Comparison of ENCODE assay signal across 8 cellular contexts in the genomic region with DNA sequence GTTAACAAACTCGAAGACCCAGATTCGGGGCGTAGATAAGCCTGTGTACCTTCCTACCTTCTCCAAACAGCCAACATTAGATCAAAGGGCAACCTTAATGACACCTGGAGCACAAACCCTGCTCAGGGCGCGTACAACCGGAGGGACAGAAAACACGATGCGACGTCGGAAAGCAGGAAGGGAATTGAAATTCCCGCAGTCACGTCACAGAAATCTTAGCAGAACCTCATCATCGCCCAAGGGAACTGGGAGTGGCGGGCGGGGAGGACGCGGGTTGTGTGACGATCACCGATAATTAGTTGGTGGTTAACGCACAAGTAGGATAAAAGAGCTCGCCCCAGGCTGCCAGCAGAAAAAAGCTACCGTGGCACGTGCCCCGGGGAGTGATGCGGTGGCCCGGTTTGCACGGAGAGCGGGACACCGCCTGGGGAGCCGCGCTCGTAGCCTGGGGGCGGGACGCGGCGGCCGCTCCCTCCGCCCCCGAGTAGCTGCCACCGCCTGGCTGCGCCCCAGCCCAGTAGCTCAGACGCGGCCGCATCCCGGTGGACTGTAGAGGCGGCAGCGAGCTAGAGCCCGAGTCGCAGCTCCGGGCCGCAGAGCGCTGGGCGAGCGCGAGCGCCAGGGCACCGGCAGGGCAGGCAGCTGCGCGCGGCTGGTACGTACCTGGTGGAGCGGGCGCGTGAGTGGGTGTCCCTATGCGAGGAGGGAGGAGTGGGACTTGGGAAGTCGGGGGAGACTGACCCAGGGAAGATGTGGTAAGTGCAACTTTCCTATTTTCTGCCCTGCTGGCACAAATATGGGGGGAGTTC. TPM values are rescaled to one million over a fixed set of nuclear protein-coding genes. Genes with fewer than 3 reads are reported as not detected.
DNase-seq lines count a peak whose midpoint lies in the region; ATAC-seq lines count a peak whose summit lies in the region.

Gene PKIB, plus strand, starts transcription at position 525 of the 809 bp plus-strand sequence. CDS start 107,390 bp downstream, outside the sequence.

- DNase-seq in COLO829 (ENCODE audit: low spot score), result peak; percentile 45
- peak; percentile 85 for DNase-seq in NCI-H748 treated with DMSO at 0.1 percent for 48 hours (lab: John Stamatoyannopoulos, UW)
- DNase-seq in activated T-cell treated with anti-CD3 and anti-CD28 coated beads for 24 hours (ENCODE audit: low read depth), result peak; percentile 13
- DNase-seq in stimulated activated naive CD8-positive, alpha-beta T cell treated with anti-CD3 and anti-CD28 coated beads, Interleukin-15, Interleukin-2, amounts not matched to agents 100 U/mL and 50 U/mL, for 24 hours, result peak; percentile 58

- no peaks in the 10 kb centered on the region for H3K9me3 ChIP-seq in mononuclear cell (ENCODE audit: low read depth, low read length)

- peak within 1 kb of the TSS; percentile 34 for H3K4me3 ChIP-seq in mononuclear cell (ENCODE audit: low read length)

- ATAC-seq in GM19468 (IDR thresholded peaks at IDR 0.05; ENCODE audit: extremely low read depth, unreplicated experiment) (peak; percentile 70), HG03558 (IDR thresholded peaks at IDR 0.05; ENCODE audit: extremely low read depth, unreplicated experiment) (peak; percentile 73), esophagus mucosa (peak; percentile 95)
- ATAC-seq in stimulated activated naive CD8-positive, alpha-beta T cell treated with anti-CD3 and anti-CD28 coated beads, Interleukin-15, Interleukin-2, amounts not matched to agents 100 U/mL and 50 U/mL, for 24 hours, result peak; percentile 95

- peaks cover 15% of the 10 kb centered on the region for H3K4me1 ChIP-seq in mononuclear cell (ENCODE audit: insufficient read depth, low read length)

- H3K27me3 ChIP-seq in mononuclear cell (ENCODE audit: insufficient read depth, low read length), result peaks cover 61% of the 10 kb centered on the region

RNA-seq across cellular contexts. Expression of gene PKIB, which starts in this region (rescaled TPM):
- total RNA-seq in esophagus mucosa (0.88 TPM), mononuclear cell (2.1 TPM)

Comparison
In these comparisons a context has a peak if more than half of its experiments do, and no peak if none do; other contexts are left out.
1. Peak in every context shown above with its lines: DNase-seq, ATAC-seq and H3K4me3 ChIP-seq.
2. Peak in ATAC-seq in esophagus mucosa; RNA of the gene not detected or under 1 TPM.
3. DNase-seq: peak in every context shown above with its lines; median percentile 85 in NCI-H748 treated with DMSO at 0.1 percent for 48 hours; 58 in stimulated activated naive CD8-positive, alpha-beta T cell treated with anti-CD3 and anti-CD28 coated beads, Interleukin-15, Interleukin-2, amounts not matched to agents 100 U/mL and 50 U/mL, for 24 hours; 45 in COLO829; 13 in activated T-cell treated with anti-CD3 and anti-CD28 coated beads for 24 hours.